1 cellular context compared by ENCODE assay signal in the genomic region with DNA sequence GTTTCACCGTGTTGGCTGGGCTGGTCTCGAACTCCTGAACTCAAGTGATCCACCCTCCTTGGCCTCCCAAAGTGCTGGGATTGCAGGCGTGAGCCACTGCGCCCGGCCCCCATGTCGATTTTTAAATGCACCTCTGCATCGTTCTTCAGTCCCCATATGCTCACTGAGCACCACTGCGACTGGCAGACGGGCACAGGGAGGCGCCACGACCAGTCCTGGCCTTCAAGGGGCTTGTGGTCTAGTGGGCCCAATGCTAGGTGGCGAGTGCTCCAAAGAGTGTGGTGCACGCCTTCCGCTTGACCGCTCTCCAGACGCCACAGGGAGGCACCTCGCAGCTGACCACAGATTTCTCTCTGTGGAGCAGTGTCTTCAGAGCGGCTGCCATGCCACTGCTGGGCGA.
TF ChIP-seq lines count a peak whose summit lies in the region.

No MANE protein-coding gene starts in this region.

TF ChIP-seq in GM23338, 12 proteins besides CTCF, POLR2A, EP300 and RAD21 (continued from another document):
- no peak for TF ChIP-seq JUNB (IDR thresholded peaks at IDR 0.05; ENCODE audit: unreplicated experiment)
- TF ChIP-seq POLR2AphosphoS5 (IDR thresholded peaks at IDR 0.05; ENCODE audit: low read depth) = no peak
